28 cellular contexts compared by ENCODE assay signal in genomic region chr1:117770981-117771531, GRCh38.
"Had no signal": no experiment of that assay in that cellular context is flagged by ENCODE, and none has a peak within 500 bp of the region (broad histone marks: within the 10 kb centered on the region; RNA-seq: fewer than 3 reads in every experiment).

No MANE protein-coding gene starts in this region.

- H3K4me1 ChIP-seq: left ventricle myocardium inferior, neural progenitor cell, parathyroid adenoma, psoas muscle, sigmoid colon, spleen, suprapubic skin, tibial artery, upper lobe of right lung, uterus had no signal

- H3K36me3 ChIP-seq: left ventricle myocardium inferior, neural progenitor cell, neutrophil, sigmoid colon, spleen, suprapubic skin, thoracic aorta, tibial artery, upper lobe of right lung, uterus had no signal

- H3K4me3 ChIP-seq: left ventricle myocardium inferior, lung, neural progenitor cell, psoas muscle, sigmoid colon, spleen, suprapubic skin, thoracic aorta, tibial artery, upper lobe of right lung, uterus had no signal

- ATAC-seq: natural killer cell; psoas muscle; right cardiac atrium; stimulated activated effector memory CD8-positive, alpha-beta T cell treated with anti-CD3 and anti-CD28 coated beads, Interleukin-12 subunit alpha, Interleukin-12 subunit beta, amount 100 ng/mL, for 72 hours; upper lobe of right lung had no signal

- DNase-seq: hypothalamus; immature natural killer cell; kidney; left ventricle myocardium inferior; mesendoderm; naive B cell; natural killer cell; nephron progenitor cell; occipital lobe; psoas muscle; right cardiac atrium; sigmoid colon; small intestine; spleen; stimulated activated CD4-positive, alpha-beta T cell treated with anti-CD3 and anti-CD28 coated beads, Interleukin-4, amount 100 ng/mL, for 24 hours; stimulated activated naive CD4-positive, alpha-beta T cell; tibial artery; trophoblast cell; upper lobe of right lung; uterus had no signal

- FAIRE-seq: islet of Langerhans, kidney, small intestine had no signal

- H3K27ac ChIP-seq: left ventricle myocardium inferior, neural progenitor cell, neutrophil, parathyroid adenoma, psoas muscle, sigmoid colon, spleen, suprapubic skin, thoracic aorta, tibial artery, upper lobe of right lung, uterus had no signal
